8 cellular contexts compared by ENCODE assay signal in the genomic region with DNA sequence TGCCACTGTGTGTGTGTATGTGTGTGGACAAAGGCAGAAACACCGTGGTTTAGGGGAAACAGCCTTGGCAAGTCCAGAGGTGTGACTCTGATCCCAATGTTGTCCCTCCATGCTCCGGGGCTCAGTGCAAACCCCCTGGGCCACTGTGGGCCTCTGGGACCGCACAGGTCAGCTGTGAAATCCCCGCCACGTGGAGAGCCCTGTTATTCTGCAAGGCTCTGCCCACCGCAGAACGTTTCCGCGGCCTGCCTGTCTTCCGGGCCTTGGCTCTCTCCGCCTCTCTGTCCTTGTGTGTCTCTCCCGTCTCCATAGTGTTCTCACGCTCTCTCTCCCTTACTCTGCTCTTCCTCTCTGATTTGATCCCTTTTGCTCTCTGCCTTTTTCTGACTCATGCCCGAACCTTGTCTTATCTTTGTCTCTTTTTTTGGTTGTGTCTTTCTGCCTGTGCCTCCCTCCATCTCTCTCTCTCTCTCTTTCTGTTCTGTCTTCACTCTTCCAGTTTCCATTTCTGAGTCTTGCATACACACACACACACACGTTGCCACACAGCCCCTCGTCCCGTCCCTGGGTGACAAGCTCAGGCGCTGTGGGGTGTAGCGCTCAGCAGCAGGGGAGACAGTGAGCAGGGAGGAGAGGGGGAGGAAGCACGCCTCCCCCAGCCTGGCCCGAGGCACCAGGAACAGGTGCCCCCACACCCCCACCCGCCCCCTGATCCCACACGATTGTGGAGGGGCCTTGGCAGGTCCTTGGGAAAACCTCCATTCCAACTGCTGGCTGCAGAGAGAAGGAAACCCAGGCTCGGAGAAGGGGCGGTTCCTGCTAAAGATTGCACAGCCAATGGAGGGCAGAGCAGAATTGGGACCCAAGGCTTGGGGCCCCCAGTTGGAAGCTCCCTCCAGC.
A peak's percentile ranks its signal among the peaks of the same experiment; 100 is the strongest.
DNase-seq lines count a peak whose midpoint lies in the region; ATAC-seq and TF ChIP-seq lines count a peak whose summit lies in the region.

No MANE protein-coding gene starts in this region.

- no peak for TF ChIP-seq POLR2A in NB4 (IDR thresholded peaks at IDR 0.05; ENCODE audit: extremely low read depth, insufficient read length)

- H3K27me3 Mint-ChIP-seq in nephron progenitor cell (ENCODE audit: low read depth, poor library complexity), result peaks cover 73% of the 10 kb centered on the region

- DNase-seq in ELF-1 (ENCODE audit: low read depth, low spot score) (peak; percentile 30), NB4 (ENCODE audit: low read depth) (peak; percentile 70), choroid plexus epithelial cell (ENCODE audit: low read depth) (peak; percentile 52), nephron progenitor cell (no peak)
- no peak for DNase-seq in activated effector memory CD4-positive, alpha-beta T cell treated with anti-CD3 and anti-CD28 coated beads, Interleukin-2, amount 50 U/mL, for 16 hours

- no peak overlapping the region for H3K27ac Mint-ChIP-seq in nephron progenitor cell

- no peak overlapping the region for H3K4me3 ChIP-seq in NB4 (ENCODE audit: low read depth, low read length)
- H3K4me3 ChIP-seq in choroid plexus epithelial cell (ENCODE audit: low read depth, low read length), result no peak overlapping the region

- H3K36me3 Mint-ChIP-seq in nephron progenitor cell (ENCODE audit: low read depth), result peaks cover 5% of the 10 kb centered on the region

- H3K4me1 Mint-ChIP-seq in nephron progenitor cell, result peaks cover 30% of the 10 kb centered on the region

- TF ChIP-seq CTCF in NB4 (IDR thresholded peaks at IDR 0.05; ENCODE audit: low read depth, low read length) (no peak), choroid plexus epithelial cell (conservative IDR thresholded peaks at IDR 0.05; ENCODE audit: low read depth, low read length) (no peak), nephron progenitor cell (IDR thresholded peaks at IDR 0.05) (no peak)

- ATAC-seq in GM18511 (IDR thresholded peaks at IDR 0.05; ENCODE audit: unreplicated experiment) (no peak), GM19467 (IDR thresholded peaks at IDR 0.05; ENCODE audit: unreplicated experiment) (no peak), GM21619 (IDR thresholded peaks at IDR 0.05; ENCODE audit: unreplicated experiment) (no peak)

- H3K4me3 Mint-ChIP-seq in nephron progenitor cell, result peak overlapping the region; percentile 16

- peaks cover 10% of the 10 kb centered on the region for H3K9me3 Mint-ChIP-seq in nephron progenitor cell

Comparison
In these comparisons a context has a peak if more than half of its experiments do, and no peak if none do; other contexts are left out.
1. DNase-seq: peak in ELF-1 (single experiment), NB4 (single experiment) and choroid plexus epithelial cell (single experiment); none in nephron progenitor cell (single experiment) and activated effector memory CD4-positive, alpha-beta T cell treated with anti-CD3 and anti-CD28 coated beads, Interleukin-2, amount 50 U/mL, for 16 hours (single experiment).